14 cellular contexts compared by ENCODE assay signal in the genomic region with DNA sequence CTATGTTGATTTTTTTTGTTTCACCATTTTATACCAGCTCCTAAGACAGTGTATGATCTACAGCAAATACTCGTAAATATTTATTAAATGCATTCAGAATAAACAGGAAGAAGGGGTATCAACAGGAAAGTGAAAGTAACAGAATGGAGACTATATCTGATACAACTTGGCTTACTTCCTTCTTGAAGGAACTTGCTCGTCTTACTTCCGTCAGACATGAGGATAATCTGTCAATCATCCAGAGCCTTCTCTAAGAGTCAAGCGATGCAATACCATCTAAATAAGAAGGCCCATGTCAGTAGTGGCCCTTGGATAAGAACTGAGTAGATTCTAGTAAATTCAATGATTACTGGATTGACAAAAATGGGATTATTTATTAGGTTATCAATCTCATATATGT.
DNase-seq lines count a peak whose midpoint lies in the region; ATAC-seq lines count a peak whose summit lies in the region.
"Had no signal": no experiment of that assay in that cellular context is flagged by ENCODE, and none has a peak within 500 bp of the region (broad histone marks: within the 10 kb centered on the region; RNA-seq: fewer than 3 reads in every experiment).

No MANE protein-coding gene starts in this region.

- CTCF ChIA-PET in activated naive CD4-positive, alpha-beta T cell treated with anti-CD3 and anti-CD28 coated beads for 36 hours (lab: Charles Lee), result interaction anchor here (0.6 to 1.5 kb wide), 4 partner anchors 17 to 234 kb away, joined by 4 to 6 read pairs (median 6); no protein-coding TSS in a partner anchor

- H3K36me3 Mint-ChIP-seq in activated naive CD4-positive, alpha-beta T cell treated with anti-CD3 and anti-CD28 coated beads for 36 hours (ENCODE audit: low read depth), result peaks cover 40% of the 10 kb centered on the region
- peaks cover 47% of the 10 kb centered on the region for H3K36me3 Mint-ChIP-seq in T-helper 1 cell treated with Interleukin-12 subunit alpha and Interleukin-12 subunit beta and Interleukin-4 antibody, amounts not matched to agents 30 μg/mL and 1 μg/mL, for 36 hours (ENCODE audit: low read depth)
- H3K36me3 Mint-ChIP-seq in central memory CD8-positive, alpha-beta T cell (ENCODE audit: insufficient read depth), result peaks cover 2% of the 10 kb centered on the region
- H3K36me3 Mint-ChIP-seq in stimulated activated memory B cell treated with anti-CD40 and anti-IgM and Interleukin-4, amounts not matched to agents 10 μg/mL and 1 μg/mL and 100 μg/mL, for 72 hours, result peaks cover 40% of the 10 kb centered on the region

- intact Hi-C loops in activated naive CD4-positive, alpha-beta T cell treated with anti-CD3 and anti-CD28 coated beads for 36 hours (cut with micrococcal nuclease), result no loop called here
- intact Hi-C loops in left cardiac atrium (cut with DNase I), result no loop called here

- H3K27me3 Mint-ChIP-seq in activated naive CD4-positive, alpha-beta T cell treated with anti-CD3 and anti-CD28 coated beads for 36 hours (ENCODE audit: low read depth), result no peaks in the 10 kb centered on the region
- no peaks in the 10 kb centered on the region for H3K27me3 Mint-ChIP-seq in T-helper 1 cell treated with Interleukin-12 subunit alpha and Interleukin-12 subunit beta and Interleukin-4 antibody, amounts not matched to agents 30 μg/mL and 1 μg/mL, for 36 hours (ENCODE audit: low read depth)
- no peaks in the 10 kb centered on the region for H3K27me3 Mint-ChIP-seq in central memory CD8-positive, alpha-beta T cell
- no peaks in the 10 kb centered on the region for H3K27me3 Mint-ChIP-seq in stimulated activated memory B cell treated with anti-CD40 and anti-IgM and Interleukin-4, amounts not matched to agents 10 μg/mL and 1 μg/mL and 100 μg/mL, for 72 hours

- H3K4me1 Mint-ChIP-seq in activated naive CD4-positive, alpha-beta T cell treated with anti-CD3 and anti-CD28 coated beads for 36 hours (ENCODE audit: low read depth), result peaks cover 75% of the 10 kb centered on the region
- H3K4me1 Mint-ChIP-seq in T-helper 1 cell treated with Interleukin-12 subunit alpha and Interleukin-12 subunit beta and Interleukin-4 antibody, amounts not matched to agents 30 μg/mL and 1 μg/mL, for 36 hours (ENCODE audit: low read depth), result peaks cover 47% of the 10 kb centered on the region
- peaks cover 35% of the 10 kb centered on the region for H3K4me1 Mint-ChIP-seq in central memory CD8-positive, alpha-beta T cell
- peaks cover 45% of the 10 kb centered on the region for H3K4me1 Mint-ChIP-seq in stimulated activated memory B cell treated with anti-CD40 and anti-IgM and Interleukin-4, amounts not matched to agents 10 μg/mL and 1 μg/mL and 100 μg/mL, for 72 hours

- no peak overlapping the region for H3K4me3 Mint-ChIP-seq in activated naive CD4-positive, alpha-beta T cell treated with anti-CD3 and anti-CD28 coated beads for 36 hours
- H3K4me3 Mint-ChIP-seq in T-helper 1 cell treated with Interleukin-12 subunit alpha and Interleukin-12 subunit beta and Interleukin-4 antibody, amounts not matched to agents 30 μg/mL and 1 μg/mL, for 36 hours, result no peak overlapping the region
- H3K4me3 Mint-ChIP-seq in central memory CD8-positive, alpha-beta T cell, result peak overlapping the region; percentile 73
- H3K4me3 Mint-ChIP-seq in stimulated activated memory B cell treated with anti-CD40 and anti-IgM and Interleukin-4, amounts not matched to agents 10 μg/mL and 1 μg/mL and 100 μg/mL, for 72 hours, result peak overlapping the region; percentile 28

- H3K27ac Mint-ChIP-seq in activated naive CD4-positive, alpha-beta T cell treated with anti-CD3 and anti-CD28 coated beads for 36 hours, result peak overlapping the region; percentile 64
- H3K27ac Mint-ChIP-seq in T-helper 1 cell treated with Interleukin-12 subunit alpha and Interleukin-12 subunit beta and Interleukin-4 antibody, amounts not matched to agents 30 μg/mL and 1 μg/mL, for 36 hours, result peak overlapping the region; percentile 37
- peak overlapping the region; percentile 98 for H3K27ac Mint-ChIP-seq in central memory CD8-positive, alpha-beta T cell (ENCODE audit: low read depth)
- peak overlapping the region; percentile 80 for H3K27ac Mint-ChIP-seq in stimulated activated memory B cell treated with anti-CD40 and anti-IgM and Interleukin-4, amounts not matched to agents 10 μg/mL and 1 μg/mL and 100 μg/mL, for 72 hours

- ATAC-seq in central memory CD8-positive, alpha-beta T cell (replicated peaks; ENCODE audit: extremely low read depth, poor library complexity, severe bottlenecking), result peak; percentile 94
- ATAC-seq in stimulated activated memory B cell treated with anti-CD40 and anti-IgM and Interleukin-4, amounts not matched to agents 10 μg/mL and 1 μg/mL and 100 μg/mL, for 72 hours, result no peak
- no peak for ATAC-seq in left cardiac atrium
- ATAC-seq: pancreas had no signal

- no peak for DNase-seq in activated naive CD4-positive, alpha-beta T cell treated with anti-CD3 and anti-CD28 coated beads for 36 hours
- no peak for DNase-seq in activated naive CD4-positive, alpha-beta T cell treated with Interleukin-2 at 50 U/mL for 16 hours
- no peak for DNase-seq in central memory CD8-positive, alpha-beta T cell (ENCODE audit: low spot score in 2 of 2)
- no peak for DNase-seq in NCI-H1694 treated with DMSO at 0.1 percent for 48 hours (lab: John Stamatoyannopoulos, UW)
- DNase-seq in NCI-H187 (lab: John Stamatoyannopoulos, UW), result no peak
- DNase-seq in left cardiac atrium, result no peak
- DNase-seq: DMS79, mesenchymal stem cell, NCI-H2107, NCI-H774, pancreas, tibial artery had no signal

- H3K9me3 Mint-ChIP-seq in activated naive CD4-positive, alpha-beta T cell treated with anti-CD3 and anti-CD28 coated beads for 36 hours, result peaks cover 14% of the 10 kb centered on the region
- H3K9me3 Mint-ChIP-seq in T-helper 1 cell treated with Interleukin-12 subunit alpha and Interleukin-12 subunit beta and Interleukin-4 antibody, amounts not matched to agents 30 μg/mL and 1 μg/mL, for 36 hours, result peaks cover 19% of the 10 kb centered on the region
- H3K9me3 Mint-ChIP-seq in central memory CD8-positive, alpha-beta T cell, result no peaks in the 10 kb centered on the region
- H3K9me3 Mint-ChIP-seq in stimulated activated memory B cell treated with anti-CD40 and anti-IgM and Interleukin-4, amounts not matched to agents 10 μg/mL and 1 μg/mL and 100 μg/mL, for 72 hours, result no peaks in the 10 kb centered on the region

Comparison
In these comparisons a context has a peak if more than half of its experiments do, and no peak if none do; other contexts are left out.
1. H3K27ac Mint-ChIP-seq: peak in every context shown above with its lines; median percentile 98 in central memory CD8-positive, alpha-beta T cell; 80 in stimulated activated memory B cell treated with anti-CD40 and anti-IgM and Interleukin-4, amounts not matched to agents 10 μg/mL and 1 μg/mL and 100 μg/mL, for 72 hours; 64 in activated naive CD4-positive, alpha-beta T cell treated with anti-CD3 and anti-CD28 coated beads for 36 hours; 37 in T-helper 1 cell treated with Interleukin-12 subunit alpha and Interleukin-12 subunit beta and Interleukin-4 antibody, amounts not matched to agents 30 μg/mL and 1 μg/mL, for 36 hours.
2. H3K4me3 Mint-ChIP-seq: peak in central memory CD8-positive, alpha-beta T cell (single experiment) and stimulated activated memory B cell treated with anti-CD40 and anti-IgM and Interleukin-4, amounts not matched to agents 10 μg/mL and 1 μg/mL and 100 μg/mL, for 72 hours (single experiment); none in activated naive CD4-positive, alpha-beta T cell treated with anti-CD3 and anti-CD28 coated beads for 36 hours (single experiment) and T-helper 1 cell treated with Interleukin-12 subunit alpha and Interleukin-12 subunit beta and Interleukin-4 antibody, amounts not matched to agents 30 μg/mL and 1 μg/mL, for 36 hours (single experiment).